Comparison of ENCODE assay signal across 10 cellular contexts in genomic region chr17:83143817-83144231, GRCh38.
"Had no signal": no experiment of that assay in that cellular context is flagged by ENCODE, and none has a peak within 500 bp of the region (broad histone marks: within the 10 kb centered on the region; RNA-seq: fewer than 3 reads in every experiment).

No MANE protein-coding gene starts in this region.

- H3K27ac Mint-ChIP-seq: activated CD4-positive, alpha-beta T cell treated with anti-CD3 and anti-CD28 coated beads for 36 hours; activated naive CD8-positive, alpha-beta T cell treated with anti-CD3 and anti-CD28 coated beads, Interleukin-2, amount 10 ng/mL, durations not matched to agents 7 days and 5 days had no signal

- H3K36me3 ChIP-seq: heart right ventricle, tibial nerve had no signal

- H3K27ac ChIP-seq: heart right ventricle had no signal

- DNase-seq: activated CD4-positive, alpha-beta T cell treated with anti-CD3 and anti-CD28 coated beads for 36 hours; activated naive CD8-positive, alpha-beta T cell treated with anti-CD3 and anti-CD28 coated beads, Interleukin-2, amount 10 ng/mL, durations not matched to agents 7 days and 5 days; activated T-cell treated with anti-CD3 and anti-CD28 coated beads, Interleukin-2, amount 50 U/mL, for 4 hours; anterior cingulate cortex; heart right ventricle; left ventricle myocardium superior; retina; SHP77 treated with DMSO at 0.1 percent for 48 hours had no signal

- H3K4me3 ChIP-seq: heart right ventricle, smooth muscle cell, tibial nerve had no signal

- H3K27me3 ChIP-seq: tibial nerve had no signal

- H3K4me3 Mint-ChIP-seq: activated CD4-positive, alpha-beta T cell treated with anti-CD3 and anti-CD28 coated beads for 36 hours; activated naive CD8-positive, alpha-beta T cell treated with anti-CD3 and anti-CD28 coated beads, Interleukin-2, amount 10 ng/mL, durations not matched to agents 7 days and 5 days; activated T-cell treated with anti-CD3 and anti-CD28 coated beads, Interleukin-2, amount 50 U/mL, for 4 hours had no signal

- H3K4me1 Mint-ChIP-seq: activated CD4-positive, alpha-beta T cell treated with anti-CD3 and anti-CD28 coated beads for 36 hours had no signal

- ATAC-seq: activated CD4-positive, alpha-beta T cell treated with anti-CD3 and anti-CD28 coated beads for 36 hours; activated T-cell treated with anti-CD3 and anti-CD28 coated beads, Interleukin-2, amount 50 U/mL, for 4 hours had no signal
